ENCODE assay signal across 34 cellular contexts in genomic region chr1:49824261-49824660, GRCh38.
"Had no signal": no experiment of that assay in that cellular context is flagged by ENCODE, and none has a peak within 500 bp of the region (broad histone marks: within the 10 kb centered on the region; RNA-seq: fewer than 3 reads in every experiment).

No MANE protein-coding gene starts in this region.

- DNase-seq: Karpas-422, Kasumi-1, MG63, MM.1S, MV-4-11, NCI-H1048, NCI-H1092, NCI-H1092 treated with DMSO at 0.1 percent for 48 hours, NCI-H1105, NCI-H1105 treated with DMSO at 0.1 percent for 48 hours, NCI-H1417, NCI-H1417 treated with DMSO at 0.1 percent for 48 hours, NCI-H1436, NCI-H1436 treated with DMSO at 0.1 percent for 48 hours, NCI-H146, NCI-H1694, NCI-H1694 treated with DMSO at 0.1 percent for 48 hours, NCI-H187, NCI-H187 treated with DMSO at 0.1 percent for 48 hours, NCI-H1930, NCI-H2029, NCI-H2029 treated with DMSO at 0.1 percent for 48 hours, NCI-H2081, NCI-H2081 treated with DMSO at 0.1 percent for 48 hours, NCI-H2107, NCI-H2171, NCI-H2171 treated with DMSO at 0.1 percent for 48 hours, NCI-H2227 treated with DMSO at 0.1 percent for 48 hours, NCI-H226, NCI-H345, NCI-H446, NCI-H446 treated with DMSO at 0.1 percent for 48 hours, NCI-H510A, NCI-H510A treated with DMSO at 0.1 percent for 48 hours had no signal
